Comparison of ENCODE assay signal across 27 cellular contexts in genomic region chr10:101785801-101786200, GRCh38. TPM values are rescaled to one million over a fixed set of nuclear protein-coding genes. Genes with fewer than 3 reads are reported as not detected.
DNase-seq lines count a peak whose midpoint lies in the region; ATAC-seq, FAIRE-seq and TF ChIP-seq lines count a peak whose summit lies in the region.
"Had no signal": no experiment of that assay in that cellular context is flagged by ENCODE, and none has a peak within 500 bp of the region (broad histone marks: within the 10 kb centered on the region; RNA-seq: fewer than 3 reads in every experiment).

No MANE protein-coding gene starts in this region.

- intact Hi-C loops in cardiac septum (cut with DNase I) (no loop called here), OCI-LY7 (cut with micrococcal nuclease; ENCODE audit: unreplicated experiment) (loop anchor here (10.0 kb wide), 1 partner anchor 571 kb away; no protein-coding TSS in a partner anchor), endothelial cell of umbilical vein (cut with micrococcal nuclease) (no loop called here), stomach (cut with DNase I; ENCODE audit: low total_unique reads) (no loop called here)

- H4K20me1 ChIP-seq in OCI-LY7 (ENCODE audit: insufficient read depth, low read length) (no peaks in the 10 kb centered on the region), endothelial cell of umbilical vein (replicated peaks; ENCODE audit: control insufficient read depth, extremely low read depth, insufficient read depth, low read length) (no peaks in the 10 kb centered on the region), MM.1S (ENCODE audit: insufficient read depth, low read length) (no peaks in the 10 kb centered on the region; the same call in 1 of the 2 replicates)

- H3F3A ChIP-seq in MM.1S (ENCODE audit: insufficient read depth, low read length) = peaks cover 42% of the 10 kb centered on the region

- H3K9me3 ChIP-seq in cardiac muscle cell (ENCODE audit: low read depth) (no peaks in the 10 kb centered on the region), OCI-LY7 (ENCODE audit: low read length) (no peaks in the 10 kb centered on the region), endothelial cell of umbilical vein (replicated peaks; ENCODE audit: control insufficient read depth, insufficient read depth, low read length) (no peaks in the 10 kb centered on the region), MM.1S (replicated peaks; ENCODE audit: insufficient read depth, low read length) (no peaks in the 10 kb centered on the region), stomach (no peaks in the 10 kb centered on the region)

- no peak for FAIRE-seq in endothelial cell of umbilical vein (lab: Jason Lieb, UNC)
- FAIRE-seq: urothelium cell line had no signal

- H3K79me2 ChIP-seq in OCI-LY7 (ENCODE audit: insufficient read depth, low read depth, low read length) (peaks cover 17% of the 10 kb centered on the region; the same call in 1 of the 2 replicates), endothelial cell of umbilical vein (ENCODE audit: control insufficient read depth, insufficient read depth, low read length) (peaks cover 7% of the 10 kb centered on the region), MM.1S (ENCODE audit: low read length) (peaks cover 23% of the 10 kb centered on the region)

- no peaks in the 10 kb centered on the region for H3K9me3 Mint-ChIP-seq in stimulated activated naive B cell treated with anti-CD40 and anti-IgM and Interleukin-4, amounts not matched to agents 10 μg/mL and 1 μg/mL and 100 μg/mL, for 72 hours
- H3K9me3 Mint-ChIP-seq: stimulated activated effector memory CD8-positive, alpha-beta T cell treated with anti-CD3 and anti-CD28 coated beads, Interleukin-12 subunit alpha, Interleukin-12 subunit beta, amount 100 ng/mL, for 72 hours had no signal

- H3K9me2 ChIP-seq in OCI-LY7 (ENCODE audit: insufficient read depth, low read length) (no peaks in the 10 kb centered on the region), MM.1S (replicated peaks; ENCODE audit: insufficient read depth, low read length) (no peaks in the 10 kb centered on the region)

- 82 to 87% (median 85%) methylated on average over 2 of the region's 2 CpGs for WGBS in stomach, 5 donors

- TF ChIP-seq POLR2A in endothelial cell of umbilical vein (IDR thresholded peaks at IDR 0.05; ENCODE audit: low read depth, low read length) = no peak
- no peak for TF ChIP-seq POLR2A in stomach (IDR thresholded peaks at IDR 0.05)

- DNase-seq in cardiac muscle cell (ENCODE audit: low read depth in 1 of 2, low spot score in 1 of 2) (no peak), cardiac septum (ENCODE audit: low spot score) (no peak), OCI-LY7 (ENCODE audit: low spot score) (no peak), endothelial cell of umbilical vein (ENCODE audit: low read depth, low spot score) (no peak), NCI-H510A treated with DMSO at 0.1 percent for 48 hours (lab: John Stamatoyannopoulos, UW) (no peak), MM.1S (no peak), stomach (no peak)
- DNase-seq in stimulated activated naive B cell treated with anti-CD40 and anti-IgM and Interleukin-4, amounts not matched to agents 10 μg/mL and 1 μg/mL and 100 μg/mL, for 72 hours = no peak
- DNase-seq: activated CD4-positive, alpha-beta T cell treated with anti-CD3 and anti-CD28 coated beads for 36 hours; activated CD8-positive, alpha-beta memory T cell treated with anti-CD3 and anti-CD28 coated beads, Interleukin-2, amount 10 ng/mL, durations not matched to agents 7 days and 5 days; C1 segment of cervical spinal cord; head of caudate nucleus; Kasumi-1; NCI-H446 treated with DMSO at 0.1 percent for 48 hours; posterior cingulate gyrus; stimulated activated CD4-positive, alpha-beta T cell treated with anti-CD3 and anti-CD28 coated beads, Interleukin-12 subunit alpha, Interleukin-12 subunit beta, amount 100 ng/mL, for 4 hours; stimulated activated CD4-positive, alpha-beta T cell treated with anti-CD3 and anti-CD28 coated beads, Interleukin-4, amount 100 ng/mL, for 24 hours; T-helper 2 cell had no signal

- H3K36me3 ChIP-seq in cardiac muscle cell (peaks cover 45% of the 10 kb centered on the region), OCI-LY7 (ENCODE audit: insufficient read depth, low read length) (peaks cover 71% of the 10 kb centered on the region), endothelial cell of umbilical vein (ENCODE audit: control insufficient read depth in 2 of 2, extremely low read depth in 1 of 2, insufficient read depth in 2 of 2, low read length in 2 of 2) (peaks cover 18 to 23% of the 10 kb centered on the region in 2 experiments), MM.1S (replicated peaks; ENCODE audit: insufficient read depth, low read length) (peaks cover 3% of the 10 kb centered on the region; the same call in 1 of the 2 replicates), stomach (peaks cover 47 to 69% (median 67%) of the 10 kb centered on the region in 4 donors)

- H3K27ac ChIP-seq in cardiac muscle cell (peak overlapping the region; percentile 35), OCI-LY7 (ENCODE audit: low read depth, low read length, poor library complexity, severe bottlenecking) (no peak overlapping the region), endothelial cell of umbilical vein (ENCODE audit: insufficient read depth, low read depth, low read length) (no peak overlapping the region), MM.1S (ENCODE audit: low read length) (no peak overlapping the region), stomach (no peak overlapping the region)
- H3K27ac ChIP-seq: RWPE1, SK-N-MC had no signal

- BruUV-seq in OCI-LY7 (replicated peaks; lab: Mats Ljungman, UMichigan) = TSS peak; percentile 70
- TSS peak; percentile 12 for BruUV-seq in endothelial cell of umbilical vein (replicated peaks; lab: Mats Ljungman, UMichigan)

- no peaks in the 10 kb centered on the region for H3K27me3 ChIP-seq in cardiac muscle cell
- no peaks in the 10 kb centered on the region for H3K27me3 ChIP-seq in endothelial cell of umbilical vein (ENCODE audit: control insufficient read depth in 2 of 2, insufficient read depth in 2 of 2, low read length in 2 of 2)
- H3K27me3 ChIP-seq in MM.1S (replicated peaks; ENCODE audit: insufficient read depth, low read length) = no peaks in the 10 kb centered on the region
- no peaks in the 10 kb centered on the region for H3K27me3 ChIP-seq in stomach

- TF ChIP-seq CTCF in cardiac muscle cell (IDR thresholded peaks at IDR 0.05; ENCODE audit: low read depth, low read length) (no peak), OCI-LY7 (conservative IDR thresholded peaks at IDR 0.05; ENCODE audit: low read length) (no peak), endothelial cell of umbilical vein (IDR thresholded peaks at IDR 0.05; ENCODE audit: extremely low read depth in 1 of 2, insufficient read depth in 1 of 2, low read depth in 1 of 2, low read length in 2 of 2) (no peak), MM.1S (IDR thresholded peaks at IDR 0.05; ENCODE audit: low read length) (no peak), stomach (IDR thresholded peaks at IDR 0.05) (no peak)

- no peak overlapping the region for H3K4me3 Mint-ChIP-seq in stimulated activated naive B cell treated with anti-CD40 and anti-IgM and Interleukin-4, amounts not matched to agents 10 μg/mL and 1 μg/mL and 100 μg/mL, for 72 hours
- H3K4me3 Mint-ChIP-seq: activated CD4-positive, alpha-beta T cell treated with anti-CD3 and anti-CD28 coated beads for 36 hours; activated CD8-positive, alpha-beta memory T cell treated with anti-CD3 and anti-CD28 coated beads, Interleukin-2, amount 10 ng/mL, durations not matched to agents 7 days and 5 days; stimulated activated effector memory CD8-positive, alpha-beta T cell treated with anti-CD3 and anti-CD28 coated beads, Interleukin-12 subunit alpha, Interleukin-12 subunit beta, amount 100 ng/mL, for 72 hours had no signal

- no peak for TF ChIP-seq EP300 in stomach (IDR thresholded peaks at IDR 0.05)

- H3K4me2 ChIP-seq in OCI-LY7 (ENCODE audit: low read length) = no peak overlapping the region
- H3K4me2 ChIP-seq in endothelial cell of umbilical vein (ENCODE audit: insufficient read depth, low read length) = no peak overlapping the region
- no peak overlapping the region for H3K4me2 ChIP-seq in MM.1S (ENCODE audit: low read depth, low read length)

- no peak overlapping the region for H3K9ac ChIP-seq in endothelial cell of umbilical vein (replicated peaks; ENCODE audit: extremely low read depth, insufficient read depth, low read length)
- no peak overlapping the region for H3K9ac ChIP-seq in MM.1S (ENCODE audit: low read length)

- no peak for ATAC-seq in stimulated activated naive B cell treated with anti-CD40 and anti-IgM and Interleukin-4, amounts not matched to agents 10 μg/mL and 1 μg/mL and 100 μg/mL, for 72 hours (replicated peaks)
- ATAC-seq: activated CD4-positive, alpha-beta T cell treated with anti-CD3 and anti-CD28 coated beads for 36 hours; activated CD8-positive, alpha-beta memory T cell treated with anti-CD3 and anti-CD28 coated beads, Interleukin-2, amount 10 ng/mL, durations not matched to agents 7 days and 5 days; sciatic nerve; stimulated activated effector memory CD8-positive, alpha-beta T cell treated with anti-CD3 and anti-CD28 coated beads, Interleukin-12 subunit alpha, Interleukin-12 subunit beta, amount 100 ng/mL, for 72 hours had no signal

- no peaks in the 10 kb centered on the region for H3K27me3 Mint-ChIP-seq in stimulated activated naive B cell treated with anti-CD40 and anti-IgM and Interleukin-4, amounts not matched to agents 10 μg/mL and 1 μg/mL and 100 μg/mL, for 72 hours
- H3K27me3 Mint-ChIP-seq: activated CD4-positive, alpha-beta T cell treated with anti-CD3 and anti-CD28 coated beads for 36 hours; activated CD8-positive, alpha-beta memory T cell treated with anti-CD3 and anti-CD28 coated beads, Interleukin-2, amount 10 ng/mL, durations not matched to agents 7 days and 5 days had no signal

- H2AFZ ChIP-seq in OCI-LY7 (ENCODE audit: low read length) = no peak overlapping the region
- no peak overlapping the region for H2AFZ ChIP-seq in endothelial cell of umbilical vein (ENCODE audit: low read depth, low read length)
- H2AFZ ChIP-seq in MM.1S (ENCODE audit: low read length) = no peak overlapping the region

- dilution Hi-C loops in endothelial cell of umbilical vein (cut with MboI; ENCODE audit: extremely low pct_ligation_motif_present, low sequenced_read_pairs) = no loop called here

- no peak overlapping the region for H3K4me3 ChIP-seq in cardiac muscle cell
- H3K4me3 ChIP-seq in OCI-LY7 (ENCODE audit: low read depth, low read length, poor library complexity, severe bottlenecking) = no peak overlapping the region
- no peak overlapping the region for H3K4me3 ChIP-seq in endothelial cell of umbilical vein (replicated peaks in 1 of 3; ENCODE audit: insufficient read depth in 1 of 3, low read depth in 1 of 3, low read length in 3 of 3)
- no peak overlapping the region for H3K4me3 ChIP-seq in MM.1S (ENCODE audit: low read length)
- H3K4me3 ChIP-seq in stomach = no peak overlapping the region
- H3K4me3 ChIP-seq: SK-N-MC had no signal

- peaks cover 27 to 45% of the 10 kb centered on the region in 2 donors for H3K36me3 Mint-ChIP-seq in stimulated activated naive B cell treated with anti-CD40 and anti-IgM and Interleukin-4, amounts not matched to agents 10 μg/mL and 1 μg/mL and 100 μg/mL, for 72 hours

- CTCF ChIA-PET in OCI-LY7 (lab: Charles Lee; ENCODE audit: unreplicated experiment) (no interaction called here), endothelial cell of umbilical vein (lab: Charles Lee) (interaction anchor here (5.8 kb wide), 1 partner anchor 183 kb away, joined by 193 read pairs; no protein-coding TSS in a partner anchor)

- H3K9me1 ChIP-seq in endothelial cell of umbilical vein (replicated peaks; ENCODE audit: control insufficient read depth, extremely low read depth, insufficient read depth, low read length) = no peaks in the 10 kb centered on the region

- peaks cover 18% of the 10 kb centered on the region for H3K4me1 ChIP-seq in cardiac muscle cell (ENCODE audit: low read depth)
- H3K4me1 ChIP-seq in OCI-LY7 (ENCODE audit: insufficient read depth, low read length, poor library complexity, severe bottlenecking) = peaks cover 22% of the 10 kb centered on the region
- peaks cover 14% of the 10 kb centered on the region for H3K4me1 ChIP-seq in endothelial cell of umbilical vein (ENCODE audit: control insufficient read depth, extremely low read depth, insufficient read depth, low read length)
- H3K4me1 ChIP-seq in MM.1S (ENCODE audit: low read length) = peaks cover 9% of the 10 kb centered on the region
- H3K4me1 ChIP-seq in stomach = peaks cover 20 to 44% (median 36%) of the 10 kb centered on the region in 4 donors

- H3K27ac Mint-ChIP-seq in stimulated activated naive B cell treated with anti-CD40 and anti-IgM and Interleukin-4, amounts not matched to agents 10 μg/mL and 1 μg/mL and 100 μg/mL, for 72 hours = peak overlapping the region; percentile 10
- H3K27ac Mint-ChIP-seq: activated CD4-positive, alpha-beta T cell treated with anti-CD3 and anti-CD28 coated beads for 36 hours; activated CD8-positive, alpha-beta memory T cell treated with anti-CD3 and anti-CD28 coated beads, Interleukin-2, amount 10 ng/mL, durations not matched to agents 7 days and 5 days had no signal

- H3K4me1 Mint-ChIP-seq in stimulated activated naive B cell treated with anti-CD40 and anti-IgM and Interleukin-4, amounts not matched to agents 10 μg/mL and 1 μg/mL and 100 μg/mL, for 72 hours = peaks cover 31 to 56% of the 10 kb centered on the region in 2 donors

- POLR2A ChIA-PET in OCI-LY7 (lab: Charles Lee) = no interaction called here
- POLR2A ChIA-PET in endothelial cell of umbilical vein (lab: Charles Lee) = no interaction called here

RNA-seq across cellular contexts. Expression of gene NPM3, which starts 2.6 kb away (rescaled TPM):
- total RNA-seq in cardiac muscle cell = 78.9 and 92.6 TPM in 2 replicates
- polyA plus RNA-seq in cardiac muscle cell = 8.1 and 14.6 TPM in 2 replicates
- 8.9 TPM for total RNA-seq in cardiac septum
- 115 and 122 TPM in 2 replicates for total RNA-seq in OCI-LY7 (2014; rRNA removed; shearing (Covaris generic))
- 107 and 111 TPM in 2 replicates for total RNA-seq in OCI-LY7 (2022)
- 55.4 and 60.7 TPM in 2 replicates for total RNA-seq in endothelial cell of umbilical vein
- polyA plus RNA-seq in endothelial cell of umbilical vein = 48.1 and 71.3 TPM in 2 replicates
- polyA plus RNA-seq in endothelial cell of umbilical vein (2011; cell fraction: cytosol; rRNA removed) = 77.9 and 93.3 TPM in 2 replicates
- polyA plus RNA-seq in endothelial cell of umbilical vein (2011; cell fraction: nucleus; rRNA removed) = 32.4 and 35.6 TPM in 2 replicates
- 72.5 and 87.9 TPM in 2 replicates for polyA plus RNA-seq in endothelial cell of umbilical vein (2012)
- polyA minus RNA-seq in endothelial cell of umbilical vein = 26.1 and 37.3 TPM in 2 replicates
- 35.7 TPM for polyA minus RNA-seq in endothelial cell of umbilical vein (2011; cell fraction: cytosol; rRNA and poly(A)+ RNA removed)
- polyA minus RNA-seq in endothelial cell of umbilical vein (2011; cell fraction: nucleus; rRNA and poly(A)+ RNA removed) = 6.0 and 7.1 TPM in 2 replicates
- 10 to 100 TPM in 3 of 5 donors, 1 to 10 TPM in 1, not detected in 1; 2.3 to 68.1 (median 32.6) TPM for total RNA-seq in stomach
- polyA plus RNA-seq in stomach = 10 to 100 TPM; 22.0 to 30.2 (median 26.0) TPM

RNA-seq across cellular contexts. Expression of gene FGF8, which starts 9.9 kb away (rescaled TPM):
- total RNA-seq in cardiac muscle cell (5.7 and 12.8 TPM in 2 replicates), cardiac septum (not detected), OCI-LY7 (2022) (0.86 and 1.3 TPM in 2 replicates), endothelial cell of umbilical vein (0.39 and 0.44 TPM in 2 replicates), stomach (not detected)
- polyA plus RNA-seq in cardiac muscle cell (1.8 and 3.1 TPM in 2 replicates), endothelial cell of umbilical vein (not detected in 2 replicates), stomach (not detected)
- 0.44 and 0.72 TPM in 2 replicates for total RNA-seq in OCI-LY7 (2014; rRNA removed; shearing (Covaris generic))
- not detected in 2 replicates for polyA plus RNA-seq in endothelial cell of umbilical vein (2011; cell fraction: cytosol; rRNA removed)
- polyA plus RNA-seq in endothelial cell of umbilical vein (2011; cell fraction: nucleus; rRNA removed) = 0.31 and 0.62 TPM in 2 replicates
- polyA plus RNA-seq in endothelial cell of umbilical vein (2012) = not detected in 2 replicates
- not detected in 2 replicates for polyA minus RNA-seq in endothelial cell of umbilical vein
- polyA minus RNA-seq in endothelial cell of umbilical vein (2011; cell fraction: cytosol; rRNA and poly(A)+ RNA removed) = not detected
- not detected in 2 replicates for polyA minus RNA-seq in endothelial cell of umbilical vein (2011; cell fraction: nucleus; rRNA and poly(A)+ RNA removed)
- total RNA-seq: activated CD8-positive, alpha-beta memory T cell treated with anti-CD3 and anti-CD28 coated beads, Interleukin-2, amount 10 ng/mL, durations not matched to agents 7 days and 5 days; chondrocyte; kidney epithelial cell; lower leg skin; mononuclear cell had no signal

RNA-seq across cellular contexts. Expression of gene OGA, which starts 32.4 kb away (rescaled TPM):
- total RNA-seq in cardiac muscle cell (51.8 and 98.1 TPM in 2 replicates), cardiac septum (77.6 TPM), OCI-LY7 (2022) (109 and 124 TPM in 2 replicates), endothelial cell of umbilical vein (113 and 118 TPM in 2 replicates), stomach (100 to 1,000 TPM; 123 to 312 (median 233) TPM)
- polyA plus RNA-seq in cardiac muscle cell (56.4 and 95.2 TPM in 2 replicates), endothelial cell of umbilical vein (21.6 and 30.8 TPM in 2 replicates), stomach (10 to 100 TPM; 18.9 to 41.7 (median 28.0) TPM)
- total RNA-seq in OCI-LY7 (2014; rRNA removed; shearing (Covaris generic)) = 65.5 and 73.2 TPM in 2 replicates
- 22.9 and 25.5 TPM in 2 replicates for polyA plus RNA-seq in endothelial cell of umbilical vein (2011; cell fraction: cytosol; rRNA removed)
- 212 and 252 TPM in 2 replicates for polyA plus RNA-seq in endothelial cell of umbilical vein (2011; cell fraction: nucleus; rRNA removed)
- polyA plus RNA-seq in endothelial cell of umbilical vein (2012) = 82.7 and 99.0 TPM in 2 replicates
- 84.4 and 102 TPM in 2 replicates for polyA minus RNA-seq in endothelial cell of umbilical vein
- 23.2 TPM for polyA minus RNA-seq in endothelial cell of umbilical vein (2011; cell fraction: cytosol; rRNA and poly(A)+ RNA removed)
- 122 and 181 TPM in 2 replicates for polyA minus RNA-seq in endothelial cell of umbilical vein (2011; cell fraction: nucleus; rRNA and poly(A)+ RNA removed)

RNA-seq across cellular contexts. Expression of gene KCNIP2, which starts 57.8 kb away (rescaled TPM):
- total RNA-seq in cardiac muscle cell (38.4 and 63.6 TPM in 2 replicates), cardiac septum (14.9 TPM), OCI-LY7 (2022) (2.8 and 4.3 TPM in 2 replicates), endothelial cell of umbilical vein (2.2 and 3.0 TPM in 2 replicates), stomach (1 to 10 TPM in 3 of 5 donors, not detected in 2; 1.2 to 5.7 (median 2.4) TPM)
- polyA plus RNA-seq in cardiac muscle cell (35.7 and 47.5 TPM in 2 replicates), endothelial cell of umbilical vein (0.36 and 0.65 TPM in 2 replicates), stomach (1 to 10 TPM in 1 of 3 donors, under 1 TPM in 1, not detected in 1; 0.62 to 1.3 TPM)
- 1.4 and 7.3 TPM in 2 replicates for total RNA-seq in OCI-LY7 (2014; rRNA removed; shearing (Covaris generic))
- polyA plus RNA-seq in endothelial cell of umbilical vein (2011; cell fraction: cytosol; rRNA removed) = 0.05 and 0.11 TPM in 2 replicates
- 3.6 and 3.8 TPM in 2 replicates for polyA plus RNA-seq in endothelial cell of umbilical vein (2011; cell fraction: nucleus; rRNA removed)
- polyA plus RNA-seq in endothelial cell of umbilical vein (2012) = 0.46 and 0.50 TPM in 2 replicates
- polyA minus RNA-seq in endothelial cell of umbilical vein = 1.4 and 4.7 TPM in 2 replicates
- polyA minus RNA-seq in endothelial cell of umbilical vein (2011; cell fraction: cytosol; rRNA and poly(A)+ RNA removed) = not detected
- 2.5 and 3.0 TPM in 2 replicates for polyA minus RNA-seq in endothelial cell of umbilical vein (2011; cell fraction: nucleus; rRNA and poly(A)+ RNA removed)
